ENCODE assay signal across 20 cellular contexts in genomic region chr4:155657169-155657568, GRCh38. TPM values are rescaled to one million over a fixed set of nuclear protein-coding genes. Genes with fewer than 3 reads are reported as not detected.
DNase-seq lines count a peak whose midpoint lies in the region; ATAC-seq, FAIRE-seq and TF ChIP-seq lines count a peak whose summit lies in the region.
"Had no signal": no experiment of that assay in that cellular context is flagged by ENCODE, and none has a peak within 500 bp of the region (broad histone marks: within the 10 kb centered on the region; RNA-seq: fewer than 3 reads in every experiment).

No MANE protein-coding gene starts in this region.

- H3K4me3 Mint-ChIP-seq in mesothelial cell of epicardium, result no peak overlapping the region
- H3K4me3 Mint-ChIP-seq: T-helper 1 cell treated with Interleukin-12 subunit alpha and Interleukin-12 subunit beta and Interleukin-4 antibody, amounts not matched to agents 30 μg/mL and 1 μg/mL, for 36 hours had no signal

- H3K36me3 ChIP-seq in GM23248 (ENCODE audit: low read depth), result no peaks in the 10 kb centered on the region
- H3K36me3 ChIP-seq: BE2C, MG63 had no signal

- H3K4me3 ChIP-seq in AG10803 (ENCODE audit: low read length) (no peak overlapping the region), GM23248 (no peak overlapping the region), fibroblast of villous mesenchyme (ENCODE audit: low read depth, low read length) (no peak overlapping the region)
- H3K4me3 ChIP-seq: MG63 had no signal

- peaks cover 5% of the 10 kb centered on the region for H3K36me3 Mint-ChIP-seq in mesothelial cell of epicardium

- H2AFZ ChIP-seq in GM23248, result no peak overlapping the region

- no peak for TF ChIP-seq CTCF in AG10803 (conservative IDR thresholded peaks at IDR 0.05; ENCODE audit: low read length)
- TF ChIP-seq CTCF in fibroblast of villous mesenchyme (IDR thresholded peaks at IDR 0.05; ENCODE audit: insufficient read depth, low read depth, low read length), result no peak
- TF ChIP-seq CTCF in mesothelial cell of epicardium (IDR thresholded peaks at IDR 0.05; ENCODE audit: unreplicated experiment), result no peak

- FAIRE-seq in endometrium (lab: Jason Lieb, UNC) (peak; percentile 99), RCC 7860 (lab: Jason Lieb, UNC) (no peak)
- FAIRE-seq: H1 had no signal

- H3K4me2 ChIP-seq in GM23248 (ENCODE audit: unreplicated experiment), result no peak overlapping the region

- no peaks in the 10 kb centered on the region for H3K27me3 ChIP-seq in GM23248 (replicated peaks; ENCODE audit: insufficient read depth)
- H3K27me3 ChIP-seq: BE2C, MG63 had no signal

- H3K27ac Mint-ChIP-seq in mesothelial cell of epicardium, result no peak overlapping the region
- H3K27ac Mint-ChIP-seq: T-helper 1 cell treated with Interleukin-12 subunit alpha and Interleukin-12 subunit beta and Interleukin-4 antibody, amounts not matched to agents 30 μg/mL and 1 μg/mL, for 36 hours had no signal

- no peaks in the 10 kb centered on the region for H3K79me2 ChIP-seq in GM23248 (ENCODE audit: insufficient read depth)

- H3K27me3 Mint-ChIP-seq in mesothelial cell of epicardium (ENCODE audit: low read depth), result no peaks in the 10 kb centered on the region

- no peaks in the 10 kb centered on the region for H3K4me1 ChIP-seq in GM23248 (ENCODE audit: insufficient read depth)

- no peaks in the 10 kb centered on the region for H3F3A ChIP-seq in GM23248 (ENCODE audit: insufficient read depth)

- ATAC-seq in GM21423 (IDR thresholded peaks at IDR 0.05; ENCODE audit: unreplicated experiment) (no peak), GM21786 (IDR thresholded peaks at IDR 0.05; ENCODE audit: unreplicated experiment) (no peak)

- peaks cover 15% of the 10 kb centered on the region for H3K4me1 Mint-ChIP-seq in mesothelial cell of epicardium

- DNase-seq in AG10803 (ENCODE audit: low read depth), result peak; percentile 53
- DNase-seq in GM23248, result peak; percentile 14
- DNase-seq in fibroblast of villous mesenchyme (ENCODE audit: low read depth), result peak; percentile 45
- no peak for DNase-seq in mesothelial cell of epicardium (ENCODE audit: low spot score in 2 of 2, unreplicated experiment in 2 of 2)
- no peak for DNase-seq in RCC 7860 (ENCODE audit: low spot score)
- DNase-seq: BE2C, Calu3, DMS79 treated with DMSO at 0.1 percent for 48 hours, MG63, NCI-H1105 treated with DMSO at 0.1 percent for 48 hours, NCI-H2029 treated with DMSO at 0.1 percent for 48 hours, NCI-H69, SHP77 treated with DMSO at 0.1 percent for 48 hours, SW 1271 had no signal

- no peaks in the 10 kb centered on the region for H4K20me1 ChIP-seq in GM23248 (ENCODE audit: insufficient read depth)

- H3K9me2 ChIP-seq in GM23248 (ENCODE audit: insufficient read depth), result no peaks in the 10 kb centered on the region

- no peak overlapping the region for H3K9ac ChIP-seq in GM23248

- H3K27ac ChIP-seq in GM23248, result no peak overlapping the region

- in situ Hi-C loops in GM23248 (cut with MboI), result no loop called here

- peaks cover 27% of the 10 kb centered on the region for H3K9me3 Mint-ChIP-seq in mesothelial cell of epicardium
- H3K9me3 Mint-ChIP-seq: T-helper 1 cell treated with Interleukin-12 subunit alpha and Interleukin-12 subunit beta and Interleukin-4 antibody, amounts not matched to agents 30 μg/mL and 1 μg/mL, for 36 hours had no signal

- H3K9me3 ChIP-seq in GM23248 (ENCODE audit: low read depth), result no peaks in the 10 kb centered on the region
- H3K9me3 ChIP-seq: BE2C, MG63 had no signal

RNA-seq across cellular contexts. Expression of gene GUCY1A1, which starts 9.5 kb away (rescaled TPM):
- total RNA-seq in GM23248 (2014; rRNA removed; shearing (Covaris generic)), result not detected in 2 replicates
- 0.05 TPM in 1 of 2 replicates, not detected in the other for polyA plus RNA-seq in GM23248 (2016; fragmentation: Nextera tagmentation; extraction: Ambion mirVana)
- 0.32 and 0.43 TPM in 2 replicates for total RNA-seq in fibroblast of villous mesenchyme
- 49.1 to 52.3 TPM (median 52.2 TPM) in 3 replicates for total RNA-seq in mesothelial cell of epicardium
- total RNA-seq: H1, LHCN-M2 had no signal
- polyA plus RNA-seq: H1 had no signal

Comparison
In these comparisons a context has a peak if more than half of its experiments do, and no peak if none do; other contexts are left out.
1. DNase-seq: peak in AG10803 (single experiment), GM23248 (single experiment) and fibroblast of villous mesenchyme (single experiment); none in mesothelial cell of epicardium (0 of 2) and RCC 7860 (single experiment).
2. RNA of gene GUCY1A1, which starts 9.5 kb away (total RNA-seq): 49.1 to 52.3 TPM in mesothelial cell of epicardium; 0.32 to 0.43 TPM in fibroblast of villous mesenchyme and not detected in GM23248; every median in the first group is over 10 times any median in the second.